In the genomic region with DNA sequence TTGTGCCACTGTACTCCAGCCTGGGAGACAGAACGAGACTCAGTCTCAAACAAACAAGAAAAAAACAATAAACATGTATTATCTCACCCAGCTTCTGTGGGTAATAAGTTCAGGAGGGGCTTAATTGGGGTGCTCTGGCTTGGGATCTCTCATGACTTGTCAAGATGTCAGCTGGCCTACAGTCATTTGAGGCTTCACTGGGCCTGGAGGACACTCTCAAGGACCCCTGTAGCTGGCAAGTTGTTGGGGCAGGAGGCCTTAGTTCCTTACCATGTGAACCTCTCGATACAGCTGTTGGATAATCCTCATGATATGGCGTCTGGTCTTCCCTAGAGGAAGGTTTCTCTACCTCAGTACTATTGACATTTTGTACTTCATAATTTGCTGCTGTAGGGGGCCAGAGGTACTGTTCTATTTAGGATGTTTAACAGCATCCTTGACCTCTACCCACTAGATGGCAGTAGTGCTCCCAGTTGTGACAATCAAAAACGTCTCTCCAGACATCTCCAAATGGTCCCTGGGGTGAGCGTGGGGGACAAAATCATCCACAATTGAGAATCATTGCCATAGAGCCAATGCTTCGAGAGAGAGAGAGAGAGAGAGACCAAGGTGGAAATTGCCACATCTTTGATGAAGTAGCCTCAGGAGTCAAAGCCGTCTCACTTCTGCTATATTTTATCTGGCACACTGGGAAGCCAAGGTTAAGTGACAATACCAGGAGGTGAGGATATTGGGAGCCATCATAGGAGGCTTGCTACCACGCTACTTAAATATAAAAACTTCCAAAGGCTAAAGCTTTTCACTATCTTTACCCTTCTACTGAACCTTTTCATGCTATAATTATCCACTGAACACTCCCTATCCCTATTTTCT, we compare ENCODE assay signal across 8 cellular contexts.
DNase-seq lines count a peak whose midpoint lies in the region; ATAC-seq, FAIRE-seq and TF ChIP-seq lines count a peak whose summit lies in the region.

No MANE protein-coding gene starts in this region.

- TF ChIP-seq CTCF in Loucy (conservative IDR thresholded peaks at IDR 0.05; ENCODE audit: low read length): peak; percentile 92

- H3F3A ChIP-seq in Loucy (ENCODE audit: low read depth): no peaks in the 10 kb centered on the region

- H3K9me2 ChIP-seq in Loucy (replicated peaks; ENCODE audit: low read depth, low read length): no peaks in the 10 kb centered on the region

- FAIRE-seq in RCC 7860 (lab: Jason Lieb, UNC): peak; percentile 50
- peak; percentile 90 for FAIRE-seq in urothelium cell line (lab: Jason Lieb, UNC)

- no peak overlapping the region for H3K4me3 ChIP-seq in Loucy (ENCODE audit: low read length, poor library complexity, severe bottlenecking)

- ATAC-seq in GM19452 (IDR thresholded peaks at IDR 0.05; ENCODE audit: unreplicated experiment): peak; percentile 76

- H3K9ac ChIP-seq in Loucy (ENCODE audit: low read depth, low read length, poor library complexity, severe bottlenecking): no peak overlapping the region

- no peaks in the 10 kb centered on the region for H3K27me3 ChIP-seq in Loucy (ENCODE audit: insufficient read depth, low read length, poor library complexity, severe bottlenecking)

- peaks cover 3% of the 10 kb centered on the region for H3K4me1 ChIP-seq in Loucy (ENCODE audit: insufficient read depth, low read length, poor library complexity, severe bottlenecking)

- no peaks in the 10 kb centered on the region for H3K79me2 ChIP-seq in Loucy (ENCODE audit: insufficient read depth, low read length)

- H3K36me3 ChIP-seq in Loucy (ENCODE audit: insufficient read depth, low read length): no peaks in the 10 kb centered on the region

- H3K4me2 ChIP-seq in Loucy (ENCODE audit: low read depth, low read length, poor library complexity, severe bottlenecking): peak overlapping the region; percentile 33

- peak overlapping the region; percentile 81 for H2AFZ ChIP-seq in Loucy (ENCODE audit: low read length)

- DNase-seq in Ammon's horn (ENCODE audit: low spot score) (peak; percentile 70), RCC 7860 (ENCODE audit: low spot score) (peak; percentile 52), fibroblast of peridontal ligament (ENCODE audit: extremely low read depth) (peak; percentile 69), nucleus accumbens (lab: John Stamatoyannopoulos, UW) (peak in 31 of 56 donors; percentile 0 to 50 (median 7)), urothelium cell line (ENCODE audit: low spot score) (peak; percentile 75)
- peak; percentile 29 for DNase-seq in activated T-cell treated with anti-CD3 and anti-CD28 coated beads, Interleukin-2, amount 50 U/mL, for 1 hour

- H4K20me1 ChIP-seq in Loucy (ENCODE audit: insufficient read depth, low read length, poor library complexity, severe bottlenecking): no peaks in the 10 kb centered on the region

- H3K9me3 ChIP-seq in Loucy (ENCODE audit: insufficient read depth, low read depth, low read length): no peaks in the 10 kb centered on the region

Comparison
In these comparisons a context has a peak if more than half of its experiments do, and no peak if none do; other contexts are left out.
1. DNase-seq: peak in every context shown above with its lines; median percentile 75 in urothelium cell line; 70 in Ammon's horn; 69 in fibroblast of peridontal ligament; 52 in RCC 7860; 29 in activated T-cell treated with anti-CD3 and anti-CD28 coated beads, Interleukin-2, amount 50 U/mL, for 1 hour; 7 in nucleus accumbens.